8 cellular contexts compared by ENCODE assay signal in the genomic region with DNA sequence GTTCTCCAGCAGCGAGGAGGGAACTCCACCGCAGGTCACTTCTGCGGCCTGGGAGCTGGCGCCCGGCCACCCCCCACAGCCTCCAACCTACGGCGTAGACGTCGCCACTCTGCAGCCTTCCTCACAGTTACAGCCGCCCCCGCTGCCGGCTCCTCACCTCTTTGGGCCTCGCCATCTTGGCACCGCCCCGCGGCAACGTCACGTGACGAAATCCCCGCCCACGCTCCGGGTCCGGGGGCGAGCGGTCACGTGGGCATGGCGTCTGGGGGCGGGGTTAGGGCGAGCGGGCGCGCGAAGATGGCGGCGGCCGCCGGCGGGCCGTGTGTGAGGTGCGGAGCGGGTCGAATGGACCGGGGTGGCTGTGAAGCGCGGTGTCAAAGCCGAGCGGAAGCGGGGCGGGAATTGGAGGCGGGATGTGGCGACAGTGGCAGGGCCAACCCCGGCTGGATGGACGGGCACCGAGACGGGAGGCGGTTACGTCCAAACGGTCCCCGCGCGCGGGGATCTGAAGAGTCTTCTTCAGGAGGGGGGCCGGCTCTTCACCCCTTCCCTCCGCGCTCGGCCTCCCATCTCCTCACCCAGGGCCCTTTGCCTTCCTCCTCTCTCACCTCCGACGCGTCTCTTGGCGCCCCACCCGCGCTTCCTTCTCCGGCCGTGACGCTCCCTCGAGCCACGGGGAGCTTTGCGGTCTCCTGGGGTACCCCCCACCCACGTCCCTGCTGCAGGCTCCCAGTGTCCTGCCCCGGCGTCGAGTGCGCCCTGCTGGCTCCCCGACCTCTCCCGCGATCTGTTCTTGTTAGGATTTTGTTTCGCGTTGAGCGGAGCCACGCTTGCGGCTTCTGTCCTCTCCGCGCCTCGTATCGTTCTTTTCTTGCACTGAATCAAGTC.
DNase-seq lines count a peak whose midpoint lies in the region; ATAC-seq lines count a peak whose summit lies in the region.

Gene DOLK (minus strand): TSS at position 181 of the 888 bp plus-strand sequence. CDS start 300 bp downstream, outside the sequence.
Gene NUP188 (plus strand): TSS at position 277 of the 888 bp plus-strand sequence. CDS start 21 bp downstream, at position 298.

- ATAC-seq in GM18909 (IDR thresholded peaks at IDR 0.05; ENCODE audit: poor library complexity, unreplicated experiment) (peak; percentile 76), HG03159 (IDR thresholded peaks at IDR 0.05; ENCODE audit: unreplicated experiment) (peak; percentile 83)

- H3K27ac ChIP-seq in caudate nucleus (ENCODE audit: low read depth, low read length): peak within 1 kb of the TSS; percentile 92

- peak; percentile 100 for DNase-seq in AG08396 (ENCODE audit: low spot score)
- peak; percentile 98 for DNase-seq in NCI-H345 (lab: John Stamatoyannopoulos, UW)
- DNase-seq in activated CD4-positive, CD25-positive, alpha-beta regulatory T cell (lab: John Stamatoyannopoulos, UW): peak; percentile 97 to 99 (median 98)
- peak in 60 of 61 donors; percentile 65 to 99 (median 92) for DNase-seq in caudate nucleus (lab: John Stamatoyannopoulos, UW)
- DNase-seq in iris pigment epithelial cell (ENCODE audit: low read depth): peak; percentile 91
- peak; percentile 98 to 99 for DNase-seq in stimulated activated CD4-positive, alpha-beta T cell treated with anti-CD3 and anti-CD28 coated beads, Interleukin-12 subunit alpha, Interleukin-12 subunit beta, amount 100 ng/mL, for 24 hours (ENCODE audit: low read depth in 2 of 2)

Comparison
In these comparisons a context has a peak if more than half of its experiments do, and no peak if none do; other contexts are left out.
1. Peak in every context shown above with its lines: DNase-seq, ATAC-seq and H3K27ac ChIP-seq.